ENCODE assay signal across 9 cellular contexts in the genomic region with DNA sequence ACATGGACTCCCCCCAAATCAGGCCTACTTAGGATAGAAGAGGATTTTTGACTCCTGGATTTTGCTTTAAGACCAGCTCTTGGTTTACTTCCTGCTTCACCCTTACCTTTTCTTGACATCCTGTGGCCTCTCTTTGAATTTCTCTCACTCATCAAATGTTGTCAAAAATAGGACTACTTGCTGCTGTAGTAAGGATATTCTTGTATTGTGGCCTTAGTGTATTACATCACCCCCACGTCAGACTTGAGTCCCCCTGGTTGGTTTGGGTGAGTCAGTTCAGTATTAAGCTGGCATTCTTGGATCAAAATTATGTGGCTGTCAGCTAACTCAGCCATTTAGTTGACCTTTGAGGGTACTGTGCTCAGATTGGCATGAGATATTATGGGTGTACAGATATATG. TPM values are rescaled to one million over a fixed set of nuclear protein-coding genes. Genes with fewer than 3 reads are reported as not detected.
A peak's percentile ranks its signal among the peaks of the same experiment; 100 is the strongest.
DNase-seq lines count a peak whose midpoint lies in the region; ATAC-seq, FAIRE-seq and TF ChIP-seq lines count a peak whose summit lies in the region.
"Had no signal": no experiment of that assay in that cellular context is flagged by ENCODE, and none has a peak within 500 bp of the region (broad histone marks: within the 10 kb centered on the region; RNA-seq: fewer than 3 reads in every experiment).

No MANE protein-coding gene starts in this region.

- no peak for FAIRE-seq in astrocyte (lab: Jason Lieb, UNC)

- H3K27ac Mint-ChIP-seq in astrocyte (ENCODE audit: unreplicated experiment), result no peak overlapping the region
- H3K27ac Mint-ChIP-seq: dendritic cell treated with granulocyte-macrophage colony-stimulating factor and Interleukin-4, amounts not matched to agents 40 ng/mL and 50 ng/mL, for 4 days had no signal

- no peak overlapping the region for H3K4me3 Mint-ChIP-seq in astrocyte (ENCODE audit: unreplicated experiment)
- H3K4me3 Mint-ChIP-seq: dendritic cell treated with granulocyte-macrophage colony-stimulating factor and Interleukin-4, amounts not matched to agents 40 ng/mL and 50 ng/mL, for 4 days had no signal

- in situ Hi-C loops in KBM-7 (cut with MboI; ENCODE audit: low pct_unique_long_range_greater_than_20kb, low sequenced_read_pairs), result no loop called here
- in situ Hi-C loops in G401 (cut with HindIII; ENCODE audit: low sequenced_read_pairs), result no loop called here

- H3K9ac ChIP-seq in astrocyte (ENCODE audit: low read length) (peak overlapping the region; percentile 85), mucosa of stomach (ENCODE audit: low read length) (peak overlapping the region; percentile 82)

- H2AFZ ChIP-seq in astrocyte (ENCODE audit: low read depth, low read length), result peak overlapping the region; percentile 45

- H3K27me3 Mint-ChIP-seq in astrocyte (ENCODE audit: low read depth, unreplicated experiment), result no peaks in the 10 kb centered on the region
- H3K27me3 Mint-ChIP-seq: dendritic cell treated with granulocyte-macrophage colony-stimulating factor and Interleukin-4, amounts not matched to agents 40 ng/mL and 50 ng/mL, for 4 days had no signal

- ATAC-seq in GM21619 (IDR thresholded peaks at IDR 0.05; ENCODE audit: unreplicated experiment) (no peak), GM21515 (IDR thresholded peaks at IDR 0.05; ENCODE audit: unreplicated experiment) (no peak), GM18867 (IDR thresholded peaks at IDR 0.05; ENCODE audit: unreplicated experiment) (no peak)

- H3K9me3 ChIP-seq in astrocyte (ENCODE audit: insufficient read depth, low read depth, low read length), result no peaks in the 10 kb centered on the region
- no peaks in the 10 kb centered on the region for H3K9me3 ChIP-seq in mucosa of stomach (ENCODE audit: control insufficient read depth, low read length)

- no peaks in the 10 kb centered on the region for H4K20me1 ChIP-seq in astrocyte (ENCODE audit: insufficient read depth, low read length)

- H3K4me1 ChIP-seq in astrocyte (ENCODE audit: insufficient read depth, low read length) (peaks cover 11% of the 10 kb centered on the region), mucosa of stomach (ENCODE audit: control insufficient read depth, insufficient read depth, low read length) (no peaks in the 10 kb centered on the region)

- H3K79me2 ChIP-seq in astrocyte (ENCODE audit: insufficient read depth, low read length), result peaks cover 61% of the 10 kb centered on the region

- H3K4me1 Mint-ChIP-seq in astrocyte (ENCODE audit: low read depth, unreplicated experiment), result no peaks in the 10 kb centered on the region

- H3K36me3 ChIP-seq in astrocyte (ENCODE audit: insufficient read depth, low read length), result no peaks in the 10 kb centered on the region
- H3K36me3 ChIP-seq in mucosa of stomach (ENCODE audit: control insufficient read depth, insufficient read depth, low read length), result no peaks in the 10 kb centered on the region

- peak overlapping the region; percentile 81 for H3K27ac ChIP-seq in astrocyte (ENCODE audit: low read depth, low read length)

- DNase-seq in Daoy (ENCODE audit: low read depth), result peak; percentile 55
- peak; percentile 19 for DNase-seq in KBM-7
- peak; percentile 65 for DNase-seq in astrocyte (ENCODE audit: low read depth)
- no peak for DNase-seq in G401 (ENCODE audit: low spot score)

- no peak for TF ChIP-seq CTCF in astrocyte (IDR thresholded peaks at IDR 0.05; ENCODE audit: insufficient read depth, low read depth, low read length)

- H3K27me3 ChIP-seq in astrocyte (ENCODE audit: insufficient read depth, low read length) (no peaks in the 10 kb centered on the region), mucosa of stomach (ENCODE audit: control insufficient read depth, insufficient read depth, low read length) (no peaks in the 10 kb centered on the region)

- H3K36me3 Mint-ChIP-seq in astrocyte (ENCODE audit: low read depth, unreplicated experiment), result no peaks in the 10 kb centered on the region

- H3K4me2 ChIP-seq in astrocyte (ENCODE audit: low read length), result peak overlapping the region; percentile 90

- no peaks in the 10 kb centered on the region for H3K9me3 Mint-ChIP-seq in astrocyte (ENCODE audit: unreplicated experiment)
- H3K9me3 Mint-ChIP-seq: dendritic cell treated with granulocyte-macrophage colony-stimulating factor and Interleukin-4, amounts not matched to agents 40 ng/mL and 50 ng/mL, for 4 days had no signal

- H3K4me3 ChIP-seq in astrocyte (ENCODE audit: insufficient read depth, low read depth, low read length), result peak overlapping the region; percentile 98
- peak overlapping the region; percentile 32 for H3K4me3 ChIP-seq in mucosa of stomach (ENCODE audit: low read length)

RNA-seq across cellular contexts. Expression of gene TPX2, which starts 1.1 kb away (rescaled TPM):
- 222 and 237 TPM in 2 replicates for total RNA-seq in Daoy (2014; rRNA removed; shearing (Covaris generic))
- 31.7 and 41.6 TPM in 2 replicates for total RNA-seq in astrocyte
- total RNA-seq in G401 (2014; rRNA removed; shearing (Covaris generic)), result 94.2 and 155 TPM in 2 replicates

RNA-seq across cellular contexts. Expression of gene BCL2L1, which starts 17.5 kb away (rescaled TPM):
- total RNA-seq in Daoy (2014; rRNA removed; shearing (Covaris generic)), result 49.1 and 55.1 TPM in 2 replicates
- 103 and 149 TPM in 2 replicates for total RNA-seq in astrocyte
- 104 and 109 TPM in 2 replicates for total RNA-seq in G401 (2014; rRNA removed; shearing (Covaris generic))
